Comparison of ENCODE assay signal across 20 cellular contexts in the genomic region with DNA sequence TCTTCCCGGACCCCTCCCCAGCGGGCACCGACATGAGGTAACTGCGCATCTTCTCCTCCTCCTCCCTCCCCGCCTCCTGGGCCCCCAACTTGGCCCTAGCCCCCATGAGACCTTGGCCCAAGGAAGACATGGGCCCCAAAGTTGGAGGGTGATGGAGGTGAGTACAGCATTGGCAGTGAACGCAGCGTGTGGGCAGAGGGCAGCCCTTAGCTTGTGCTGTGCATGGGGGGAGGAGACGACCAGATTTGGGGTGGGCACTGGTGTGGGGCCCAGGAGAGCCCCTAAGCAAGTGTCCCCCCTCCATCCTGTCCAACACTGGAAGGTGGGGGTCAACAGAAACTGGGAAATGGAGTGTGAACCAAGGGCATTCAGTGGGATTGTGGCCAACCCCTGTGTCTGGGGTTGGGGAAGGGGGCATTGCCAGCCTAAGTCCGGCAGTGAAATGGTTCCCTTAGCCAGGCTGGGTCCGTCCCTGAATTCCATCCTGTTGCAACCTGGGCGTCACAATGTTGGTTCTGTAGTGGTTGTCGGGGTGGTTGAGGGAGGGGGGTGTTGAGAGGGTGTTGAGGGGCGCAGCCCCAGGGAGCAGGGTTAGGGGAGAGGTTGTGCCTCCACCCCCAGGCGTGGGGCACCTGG. TPM values are rescaled to one million over a fixed set of nuclear protein-coding genes. Genes with fewer than 3 reads are reported as not detected.
A peak's percentile ranks its signal among the peaks of the same experiment; 100 is the strongest.
DNase-seq lines count a peak whose midpoint lies in the region; ATAC-seq, FAIRE-seq and TF ChIP-seq lines count a peak whose summit lies in the region.
"Had no signal": no experiment of that assay in that cellular context is flagged by ENCODE, and none has a peak within 500 bp of the region (broad histone marks: within the 10 kb centered on the region; RNA-seq: fewer than 3 reads in every experiment).

No MANE protein-coding gene starts in this region.

- no peaks in the 10 kb centered on the region for H3K9me3 ChIP-seq in RWPE2 (ENCODE audit: severe bottlenecking)
- H3K9me3 ChIP-seq: lower lobe of right lung had no signal

- peak overlapping the region; percentile 4 to 41 for H3K27ac Mint-ChIP-seq in activated naive CD4-positive, alpha-beta T cell treated with anti-CD3 and anti-CD28 coated beads, Interleukin-2, amount 50 U/mL, for 72 hours
- H3K27ac Mint-ChIP-seq: activated B cell treated with CpG ODN at 0.5 μM for 24 hours; CD4-positive, alpha-beta T cell; H9; T-helper 2 cell treated with Interferon-gamma antibody and Interleukin-4, amounts not matched to agents 5 μg/mL and 100 μg/mL, for 36 hours had no signal

- H3K4me1 ChIP-seq in RWPE2 (ENCODE audit: insufficient read depth, poor library complexity, severe bottlenecking), result peaks cover 13% of the 10 kb centered on the region

- no peak overlapping the region for H3K4me3 ChIP-seq in RWPE2 (ENCODE audit: severe bottlenecking)
- H3K4me3 ChIP-seq: lower lobe of right lung, SJSA1, skin epidermis had no signal

- no peak for DNase-seq in activated naive CD4-positive, alpha-beta T cell treated with anti-CD3 and anti-CD28 coated beads, Interleukin-2, amount 50 U/mL, for 72 hours (ENCODE audit: low spot score in 2 of 2)
- no peak for DNase-seq in activated naive CD4-positive, alpha-beta T cell (lab: John Stamatoyannopoulos, UW)
- DNase-seq in RWPE2 (ENCODE audit: low spot score), result no peak
- DNase-seq in islet precursor cell, result peak; percentile 38
- DNase-seq in urothelium cell line (ENCODE audit: low spot score), result no peak
- no peak for DNase-seq in kidney tubule cell (ENCODE audit: low spot score)
- DNase-seq in T-helper 9 cell, result no peak
- DNase-seq: activated B cell treated with CpG ODN at 0.5 μM for 24 hours; CD4-positive, alpha-beta T cell; central memory CD4-positive, alpha-beta T cell; DMS79 treated with DMSO at 0.1 percent for 48 hours; H9; immature natural killer cell; lower lobe of right lung; NCI-H1694 had no signal

- TF ChIP-seq CTCF in RWPE2 (IDR thresholded peaks at IDR 0.05; ENCODE audit: poor library complexity, severe bottlenecking), result no peak

- peak; percentile 37 for FAIRE-seq in urothelium cell line (lab: Jason Lieb, UNC)

- H3K36me3 ChIP-seq in RWPE2 (ENCODE audit: low read depth), result peaks cover 30% of the 10 kb centered on the region

- ATAC-seq in activated naive CD4-positive, alpha-beta T cell treated with anti-CD3 and anti-CD28 coated beads, Interleukin-2, amount 50 U/mL, for 72 hours, result no peak
- ATAC-seq in RWPE2 (ENCODE audit: low read depth) (no peak), GM18520 (IDR thresholded peaks at IDR 0.05; ENCODE audit: unreplicated experiment) (no peak)
- ATAC-seq: lower lobe of right lung had no signal

- no peaks in the 10 kb centered on the region for H3K27me3 ChIP-seq in RWPE2 (ENCODE audit: insufficient read depth, poor library complexity, severe bottlenecking)
- H3K27me3 ChIP-seq: SJSA1 had no signal

- H3K9me3 Mint-ChIP-seq in activated naive CD4-positive, alpha-beta T cell treated with anti-CD3 and anti-CD28 coated beads, Interleukin-2, amount 50 U/mL, for 72 hours, result no peaks in the 10 kb centered on the region
- H3K9me3 Mint-ChIP-seq: H9; T-helper 2 cell treated with Interferon-gamma antibody and Interleukin-4, amounts not matched to agents 5 μg/mL and 100 μg/mL, for 36 hours had no signal

- peak overlapping the region; percentile 63 for H3K27ac ChIP-seq in RWPE2 (ENCODE audit: poor library complexity, severe bottlenecking)
- H3K27ac ChIP-seq: lower lobe of right lung, parathyroid adenoma, SJSA1 had no signal

- peaks cover 21 to 34% of the 10 kb centered on the region in 2 donors for H3K36me3 Mint-ChIP-seq in activated naive CD4-positive, alpha-beta T cell treated with anti-CD3 and anti-CD28 coated beads, Interleukin-2, amount 50 U/mL, for 72 hours

RNA-seq across cellular contexts. Expression of a gene that starts 23.5 kb away (rescaled TPM):
- total RNA-seq in activated naive CD4-positive, alpha-beta T cell treated with anti-CD3 and anti-CD28 coated beads, Interleukin-2, amount 50 U/mL, for 72 hours, result 10 to 100 TPM; 18.0 to 20.2 TPM

RNA-seq across cellular contexts. Expression of a gene that starts 49.8 kb away (rescaled TPM):
- 10 to 100 TPM; 25.5 to 39.8 TPM for total RNA-seq in activated naive CD4-positive, alpha-beta T cell treated with anti-CD3 and anti-CD28 coated beads, Interleukin-2, amount 50 U/mL, for 72 hours

RNA-seq across cellular contexts. Expression of a gene that starts 50.0 kb away (rescaled TPM):
- 1 to 10 TPM; 8.3 to 9.4 TPM for total RNA-seq in activated naive CD4-positive, alpha-beta T cell treated with anti-CD3 and anti-CD28 coated beads, Interleukin-2, amount 50 U/mL, for 72 hours
